Comparison of ENCODE assay signal across 15 cellular contexts in the genomic region with DNA sequence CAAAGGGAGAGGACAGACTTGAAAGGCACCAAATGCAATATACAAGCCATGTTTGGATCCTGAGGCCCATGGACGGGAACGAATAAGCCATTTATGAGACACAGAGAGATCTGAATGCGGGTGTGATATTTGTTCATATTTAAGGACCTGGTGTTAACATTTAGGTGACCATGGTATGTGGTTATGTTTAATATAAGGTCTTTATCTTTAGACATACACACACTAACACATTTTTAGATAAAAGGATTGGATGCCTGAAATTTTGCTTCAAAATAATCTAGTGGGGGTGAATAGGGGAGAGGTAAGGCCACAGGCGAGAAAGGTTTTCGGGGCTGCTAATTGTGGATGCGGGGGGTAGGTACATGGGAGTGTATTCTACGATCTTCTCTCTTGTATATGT. TPM values are rescaled to one million over a fixed set of nuclear protein-coding genes. Genes with fewer than 3 reads are reported as not detected.
DNase-seq lines count a peak whose midpoint lies in the region; ATAC-seq and TF ChIP-seq lines count a peak whose summit lies in the region.
"Had no signal": no experiment of that assay in that cellular context is flagged by ENCODE, and none has a peak within 500 bp of the region (broad histone marks: within the 10 kb centered on the region; RNA-seq: fewer than 3 reads in every experiment).

No MANE protein-coding gene starts in this region.

- H3K27me3 ChIP-seq in CD4-positive, alpha-beta T cell (ENCODE audit: control insufficient read depth, insufficient read depth, low read length) = no peaks in the 10 kb centered on the region
- no peaks in the 10 kb centered on the region for H3K27me3 ChIP-seq in HUES64 (ENCODE audit: insufficient read depth, low read length)
- no peaks in the 10 kb centered on the region for H3K27me3 ChIP-seq in naive thymus-derived CD4-positive, alpha-beta T cell (ENCODE audit: control insufficient read depth in 2 of 2, insufficient read depth in 2 of 2, low read length in 2 of 2)
- H3K27me3 ChIP-seq: BE2C had no signal

- H3K4me1 ChIP-seq in HUES64 (ENCODE audit: insufficient read depth, low read length) = peaks cover 33% of the 10 kb centered on the region
- H3K4me1 ChIP-seq in naive thymus-derived CD4-positive, alpha-beta T cell (ENCODE audit: control insufficient read depth in 2 of 2, insufficient read depth in 2 of 2, low read length in 2 of 2) = peaks cover 92 to 95% of the 10 kb centered on the region in 2 donors

- H3K27me3 Mint-ChIP-seq in CD4-positive, alpha-beta T cell = no peaks in the 10 kb centered on the region
- no peaks in the 10 kb centered on the region for H3K27me3 Mint-ChIP-seq in activated CD8-positive, alpha-beta T cell treated with anti-CD3 and anti-CD28 coated beads, Interleukin-2, amount 10 ng/mL, durations not matched to agents 7 days and 5 days (ENCODE audit: low read depth)
- no peaks in the 10 kb centered on the region for H3K27me3 Mint-ChIP-seq in naive thymus-derived CD4-positive, alpha-beta T cell

- TF ChIP-seq POLR2A in lower leg skin (IDR thresholded peaks at IDR 0.05) = no peak

- H3K36me3 Mint-ChIP-seq in CD4-positive, alpha-beta T cell (ENCODE audit: low read depth) = peaks cover 90% of the 10 kb centered on the region
- H3K36me3 Mint-ChIP-seq in activated CD8-positive, alpha-beta T cell treated with anti-CD3 and anti-CD28 coated beads, Interleukin-2, amount 10 ng/mL, durations not matched to agents 7 days and 5 days (ENCODE audit: low read depth) = peaks cover 94% of the 10 kb centered on the region
- peaks cover 8 to 68% (median 55%) of the 10 kb centered on the region in 5 donors for H3K36me3 Mint-ChIP-seq in naive thymus-derived CD4-positive, alpha-beta T cell

- CTCF ChIA-PET in CD4-positive, alpha-beta T cell (lab: Charles Lee) = interaction anchor here (0.8 kb wide), 1 partner anchor 13 kb away, joined by 3 read pairs; a partner anchor contains a TSS
- CTCF ChIA-PET in activated CD8-positive, alpha-beta T cell treated with anti-CD3 and anti-CD28 coated beads, Interleukin-2, amount 10 ng/mL, durations not matched to agents 7 days and 5 days (lab: Charles Lee) = interaction anchor here (1.0 to 1.1 kb wide), 3 partner anchors 10 to 16 kb away, joined by 4 to 6 read pairs (median 6); a partner anchor contains a TSS
- CTCF ChIA-PET in naive thymus-derived CD4-positive, alpha-beta T cell (lab: Charles Lee) = no interaction called here

- peak overlapping the region; percentile 86 for H3K27ac ChIP-seq in CD4-positive, alpha-beta T cell (ENCODE audit: low read depth, low read length)
- H3K27ac ChIP-seq in HUES64 (ENCODE audit: low read depth, low read length) = no peak overlapping the region
- H3K27ac ChIP-seq in naive thymus-derived CD4-positive, alpha-beta T cell (ENCODE audit: low read depth, low read length) = peak overlapping the region; percentile 70
- H3K27ac ChIP-seq: coronary artery had no signal

- POLR2A ChIA-PET in CD4-positive, alpha-beta T cell (lab: Charles Lee) = interaction anchor here (13.0 kb wide), 1 partner anchor 10 kb away, joined by 477 read pairs; a partner anchor contains a TSS
- POLR2A ChIA-PET in activated CD8-positive, alpha-beta T cell treated with anti-CD3 and anti-CD28 coated beads, Interleukin-2, amount 10 ng/mL, durations not matched to agents 7 days and 5 days (lab: Charles Lee) = interaction anchor here (15.0 kb wide), 1 partner anchor 11 kb away, joined by 407 read pairs; a partner anchor contains a TSS
- POLR2A ChIA-PET in naive thymus-derived CD4-positive, alpha-beta T cell (lab: Charles Lee) = interaction anchor here (33.2 to 33.8 kb wide), 2 partner anchors 16 to 17 kb away, joined by 978 read pairs; a partner anchor contains a TSS

- H3K4me1 Mint-ChIP-seq in CD4-positive, alpha-beta T cell (ENCODE audit: low read depth) = peaks cover 91% of the 10 kb centered on the region
- peaks cover 94% of the 10 kb centered on the region for H3K4me1 Mint-ChIP-seq in activated CD8-positive, alpha-beta T cell treated with anti-CD3 and anti-CD28 coated beads, Interleukin-2, amount 10 ng/mL, durations not matched to agents 7 days and 5 days (ENCODE audit: low read depth)
- peaks cover 60 to 97% (median 92%) of the 10 kb centered on the region in 7 donors for H3K4me1 Mint-ChIP-seq in naive thymus-derived CD4-positive, alpha-beta T cell

- 0 out of 2 replicates have a peak overlapping the region, but pooled peaks have one; percentile 31 for H3K9ac ChIP-seq in HUES64 (ENCODE audit: low read depth, low read length)
- H3K9ac ChIP-seq: SK-N-SH had no signal

- 95% methylated on average over 7 of the region's 7 CpGs for WGBS in HUES64
- WGBS in lower leg skin, 2 donors = 92% methylated on average over 7 of the region's 7 CpGs

- H3K4me3 ChIP-seq in HUES64 (ENCODE audit: low read length) = no peak overlapping the region
- peak overlapping the region; percentile 11 for H3K4me3 ChIP-seq in naive thymus-derived CD4-positive, alpha-beta T cell (ENCODE audit: low read length)
- H3K4me3 ChIP-seq in lower leg skin (ENCODE audit: low read depth, poor library complexity, severe bottlenecking) = no peak overlapping the region
- H3K4me3 ChIP-seq: coronary artery had no signal

- peak overlapping the region; percentile 81 for H3K27ac Mint-ChIP-seq in CD4-positive, alpha-beta T cell
- H3K27ac Mint-ChIP-seq in activated CD8-positive, alpha-beta T cell treated with anti-CD3 and anti-CD28 coated beads, Interleukin-2, amount 10 ng/mL, durations not matched to agents 7 days and 5 days = peak overlapping the region; percentile 84
- H3K27ac Mint-ChIP-seq in naive thymus-derived CD4-positive, alpha-beta T cell = peak overlapping the region; percentile 81 to 100 (median 93)

- H3K36me3 ChIP-seq in HUES64 (ENCODE audit: insufficient read depth, low read length) = peaks cover 12% of the 10 kb centered on the region
- peaks cover 38 to 61% (median 46%) of the 10 kb centered on the region in 3 experiments for H3K36me3 ChIP-seq in naive thymus-derived CD4-positive, alpha-beta T cell (ENCODE audit: control insufficient read depth in 2 of 3, insufficient read depth in 3 of 3, low read length in 3 of 3)
- H3K36me3 ChIP-seq: BE2C had no signal

- no peak for ATAC-seq in CD4-positive, alpha-beta T cell (ENCODE audit: poor library complexity)
- no peak for ATAC-seq in activated CD8-positive, alpha-beta T cell treated with anti-CD3 and anti-CD28 coated beads, Interleukin-2, amount 10 ng/mL, durations not matched to agents 7 days and 5 days
- no peak for ATAC-seq in naive thymus-derived CD4-positive, alpha-beta T cell

- H3K9me3 ChIP-seq in CD4-positive, alpha-beta T cell (ENCODE audit: control insufficient read depth, low read length) = no peaks in the 10 kb centered on the region
- H3K9me3 ChIP-seq in HUES64 (ENCODE audit: insufficient read depth, low read depth, low read length) = no peaks in the 10 kb centered on the region
- no peaks in the 10 kb centered on the region for H3K9me3 ChIP-seq in naive thymus-derived CD4-positive, alpha-beta T cell (ENCODE audit: control insufficient read depth in 2 of 3, low read length in 3 of 3)
- H3K9me3 ChIP-seq: BE2C, SK-N-SH had no signal

- H3K4me3 Mint-ChIP-seq in CD4-positive, alpha-beta T cell = peak overlapping the region; percentile 36
- peak overlapping the region; percentile 40 for H3K4me3 Mint-ChIP-seq in activated CD8-positive, alpha-beta T cell treated with anti-CD3 and anti-CD28 coated beads, Interleukin-2, amount 10 ng/mL, durations not matched to agents 7 days and 5 days
- peak overlapping the region; percentile 6 to 98 (median 63) for H3K4me3 Mint-ChIP-seq in naive thymus-derived CD4-positive, alpha-beta T cell

- H3K9me3 Mint-ChIP-seq in CD4-positive, alpha-beta T cell = no peaks in the 10 kb centered on the region
- no peaks in the 10 kb centered on the region for H3K9me3 Mint-ChIP-seq in activated CD8-positive, alpha-beta T cell treated with anti-CD3 and anti-CD28 coated beads, Interleukin-2, amount 10 ng/mL, durations not matched to agents 7 days and 5 days (ENCODE audit: insufficient read depth)
- no peaks in the 10 kb centered on the region for H3K9me3 Mint-ChIP-seq in naive thymus-derived CD4-positive, alpha-beta T cell

- intact Hi-C loops in CD4-positive, alpha-beta T cell (cut with DNase I, micrococcal nuclease) = loop anchor here in 1 of 2 experiments (2.0 kb wide), 1 partner anchor 21 kb away; no protein-coding TSS in a partner anchor
- intact Hi-C loops in naive thymus-derived CD4-positive, alpha-beta T cell (cut with micrococcal nuclease) = no loop called here
- intact Hi-C loops in lower leg skin (cut with DNase I; ENCODE audit: low total_unique reads) = no loop called here

- TF ChIP-seq CTCF in CD4-positive, alpha-beta T cell (IDR thresholded peaks at IDR 0.05) = no peak
- no peak for TF ChIP-seq CTCF in GM10266 (IDR thresholded peaks at IDR 0.05; ENCODE audit: control insufficient read depth, insufficient read depth, low read depth, missing control alignments)
- no peak for TF ChIP-seq CTCF in lower leg skin (IDR thresholded peaks at IDR 0.05)

- no peak for DNase-seq in CD4-positive, alpha-beta T cell
- DNase-seq in activated CD8-positive, alpha-beta T cell treated with anti-CD3 and anti-CD28 coated beads, Interleukin-2, amount 10 ng/mL, durations not matched to agents 7 days and 5 days = no peak
- DNase-seq in naive thymus-derived CD4-positive, alpha-beta T cell = no peak
- no peak for DNase-seq in GM10266 (ENCODE audit: extremely low spot score)
- no peak for DNase-seq in lower leg skin (ENCODE audit: low spot score in 2 of 2)
- DNase-seq in T1000 (lab: John Stamatoyannopoulos, UW) = no peak
- DNase-seq: BE2C, erythroblast, mesenchymal stem cell, NCI-H446 treated with DMSO at 0.1 percent for 48 hours, OCI-M1, SK-N-SH had no signal

RNA-seq across cellular contexts. Expression of a gene that starts 12.4 kb away (rescaled TPM):
- 100 to 1,000 TPM; 247 to 258 TPM for total RNA-seq in CD4-positive, alpha-beta T cell
- 17.8 TPM for polyA plus RNA-seq in HUES64 (2013, experiment 1 of 2)
- polyA plus RNA-seq in HUES64 (2013, experiment 2 of 2) = 18.9 TPM
- 100 to 1,000 TPM; 413 to 430 TPM for total RNA-seq in activated CD8-positive, alpha-beta T cell treated with anti-CD3 and anti-CD28 coated beads, Interleukin-2, amount 10 ng/mL, durations not matched to agents 7 days and 5 days
- total RNA-seq in naive thymus-derived CD4-positive, alpha-beta T cell = 100 to 1,000 TPM; 276 to 403 (median 375) TPM
- polyA plus RNA-seq in naive thymus-derived CD4-positive, alpha-beta T cell = 10 to 100 TPM; 20.5 to 39.6 TPM
- 10 to 100 TPM in 1 of 4 donors, 1 to 10 TPM in 3; 6.4 to 13.2 (median 8.0) TPM for total RNA-seq in lower leg skin

RNA-seq across cellular contexts. Expression of a gene that starts 45.7 kb away (rescaled TPM):
- not detected for total RNA-seq in CD4-positive, alpha-beta T cell
- 1.3 TPM for polyA plus RNA-seq in HUES64 (2013, experiment 1 of 2)
- polyA plus RNA-seq in HUES64 (2013, experiment 2 of 2) = 0.82 TPM
- total RNA-seq in activated CD8-positive, alpha-beta T cell treated with anti-CD3 and anti-CD28 coated beads, Interleukin-2, amount 10 ng/mL, durations not matched to agents 7 days and 5 days = not detected
- total RNA-seq in naive thymus-derived CD4-positive, alpha-beta T cell = not detected
- polyA plus RNA-seq in naive thymus-derived CD4-positive, alpha-beta T cell = not detected
- total RNA-seq in lower leg skin = not detected
- total RNA-seq: temporal lobe had no signal
- polyA plus RNA-seq: SK-N-SH had no signal

RNA-seq across cellular contexts. Expression of a gene that starts 52.5 kb away (rescaled TPM):
- not detected for total RNA-seq in CD4-positive, alpha-beta T cell
- not detected for polyA plus RNA-seq in HUES64 (2013, experiment 1 of 2)
- polyA plus RNA-seq in HUES64 (2013, experiment 2 of 2) = not detected
- not detected for total RNA-seq in activated CD8-positive, alpha-beta T cell treated with anti-CD3 and anti-CD28 coated beads, Interleukin-2, amount 10 ng/mL, durations not matched to agents 7 days and 5 days
- total RNA-seq in naive thymus-derived CD4-positive, alpha-beta T cell = under 1 TPM in 1 of 5 experiments, not detected in 4; 0.29 TPM
- polyA plus RNA-seq in naive thymus-derived CD4-positive, alpha-beta T cell = not detected
- total RNA-seq in lower leg skin = not detected
- total RNA-seq: temporal lobe had no signal
- polyA plus RNA-seq: SK-N-SH had no signal

Comparison
In these comparisons a context has a peak if more than half of its experiments do, and no peak if none do; other contexts are left out.
1. RNA of a gene that starts 12.4 kb away (total RNA-seq): 413 to 430 TPM in activated CD8-positive, alpha-beta T cell treated with anti-CD3 and anti-CD28 coated beads, Interleukin-2, amount 10 ng/mL, durations not matched to agents 7 days and 5 days, 276 to 403 TPM in naive thymus-derived CD4-positive, alpha-beta T cell and 247 to 258 TPM in CD4-positive, alpha-beta T cell; 6.4 to 13.2 TPM in lower leg skin; every median in the first group is over 10 times any median in the second.
2. Peak in every context shown above with its lines, with median percentiles within 50 percentile points of each other: H3K27ac Mint-ChIP-seq and H3K4me3 Mint-ChIP-seq.